In genomic region chr10:44990302-44990655, GRCh38 we compare ENCODE assay signal across 1 cellular context.
TF ChIP-seq lines count a peak whose summit lies in the region.

No MANE protein-coding gene starts in this region.

TF ChIP-seq in IMR-90, 13 proteins besides CTCF, POLR2A, EP300 and RAD21 (continued from another document):
- TF ChIP-seq USF2 (IDR thresholded peaks at IDR 0.05; ENCODE audit: low read depth, low read length) = no peak
- TF ChIP-seq RCOR1 (IDR thresholded peaks at IDR 0.05; ENCODE audit: insufficient replicate concordance, low read length) = no peak
- TF ChIP-seq ELK1 (IDR thresholded peaks at IDR 0.05; ENCODE audit: borderline replicate concordance, low read depth, low read length) = no peak
- no peak for TF ChIP-seq MAFK (IDR thresholded peaks at IDR 0.05; ENCODE audit: low read depth, low read length)
- no peak for TF ChIP-seq MAZ (IDR thresholded peaks at IDR 0.05; ENCODE audit: borderline replicate concordance, low read depth, low read length)
